18 cellular contexts compared by ENCODE assay signal in the genomic region with DNA sequence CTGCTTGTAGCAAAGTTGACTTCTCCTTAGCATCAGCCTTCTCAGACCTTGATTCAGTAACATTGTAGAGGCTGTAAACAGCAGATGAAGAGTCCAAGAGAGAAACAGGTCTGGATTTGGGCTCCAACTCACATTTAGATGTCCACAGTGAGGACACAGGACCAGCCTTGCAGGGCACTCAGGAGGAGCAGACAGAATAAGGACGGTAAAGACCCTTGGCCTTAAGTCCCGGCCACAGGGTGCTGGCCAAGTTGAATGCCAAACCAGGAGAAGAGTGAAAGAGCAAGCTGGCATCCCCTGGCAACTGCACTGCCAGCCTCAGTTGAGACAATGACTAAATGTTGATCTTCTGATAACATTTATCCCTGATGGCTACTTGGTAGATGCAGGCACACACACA.
"Had no signal": no experiment of that assay in that cellular context is flagged by ENCODE, and none has a peak within 500 bp of the region (broad histone marks: within the 10 kb centered on the region; RNA-seq: fewer than 3 reads in every experiment).

No MANE protein-coding gene starts in this region.

- H3K27ac ChIP-seq: foreskin keratinocyte, hepatocyte, parathyroid adenoma, psoas muscle, right lobe of liver, spleen, thoracic aorta had no signal

- H3K4me3 ChIP-seq: hepatocyte, mucosa of descending colon, psoas muscle, right lobe of liver, spleen, thoracic aorta had no signal

- DNase-seq: foreskin keratinocyte; left colon; mucosa of descending colon; natural killer cell; nucleus accumbens; psoas muscle; retina; right lobe of liver; stimulated activated CD4-positive, alpha-beta T cell treated with anti-CD3 and anti-CD28 coated beads, Interleukin-15, amount 100 ng/mL, for 24 hours; stimulated activated CD4-positive, alpha-beta T cell treated with anti-CD3 and anti-CD28 coated beads, Interleukin-1b, Interleukin-23, amount 100 ng/mL, for 48 hours; stimulated activated CD4-positive, alpha-beta T cell treated with anti-CD3 and anti-CD28 coated beads, Interleukin-4, amount 100 ng/mL, for 24 hours; stimulated activated naive CD8-positive, alpha-beta T cell treated with anti-CD3 and anti-CD28 coated beads, Interleukin-15, amount 100 ng/mL, for 72 hours; substantia nigra had no signal

- H3K9ac ChIP-seq: parathyroid adenoma had no signal

- ATAC-seq: foreskin keratinocyte; left colon; mucosa of descending colon; natural killer cell; psoas muscle; right lobe of liver; stimulated activated memory B cell treated with anti-CD40 and anti-IgM and Interleukin-4, amounts not matched to agents 10 μg/mL and 1 μg/mL and 100 μg/mL, for 72 hours; stimulated activated naive CD8-positive, alpha-beta T cell treated with anti-CD3 and anti-CD28 coated beads, Interleukin-15, amount 100 ng/mL, for 72 hours had no signal

- H3K4me1 ChIP-seq: foreskin keratinocyte, parathyroid adenoma, psoas muscle, right lobe of liver had no signal

- H3K27me3 ChIP-seq: foreskin keratinocyte, hepatocyte, right lobe of liver, spleen had no signal

- H3K9me3 ChIP-seq: mucosa of descending colon, psoas muscle, right lobe of liver, spleen, thoracic aorta had no signal

- H3K4me2 ChIP-seq: hepatocyte had no signal

- H3K79me2 ChIP-seq: hepatocyte, parathyroid adenoma had no signal

- H2AFZ ChIP-seq: hepatocyte, parathyroid adenoma had no signal
